ENCODE assay signal across 1 cellular context in the genomic region with DNA sequence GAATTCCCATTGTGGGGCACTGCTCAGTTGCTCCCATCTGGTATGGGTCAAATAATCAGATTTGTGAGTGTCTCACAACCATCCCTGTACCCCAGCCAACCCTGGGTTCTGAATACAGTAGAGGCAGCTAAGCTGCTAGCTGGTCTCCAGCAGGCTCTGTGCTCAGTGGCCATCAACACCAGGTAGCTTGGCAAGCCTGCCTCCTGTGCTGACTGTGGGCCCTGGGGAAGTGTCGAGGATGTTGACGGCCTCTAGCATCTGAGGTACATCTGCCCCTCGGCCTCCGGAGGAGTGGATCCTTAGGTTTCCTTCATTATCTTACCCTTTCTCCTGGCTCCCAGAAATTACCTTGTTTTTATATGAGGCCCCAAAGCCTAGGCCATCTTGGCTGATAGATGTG.
TF ChIP-seq lines count a peak whose summit lies in the region.

No MANE protein-coding gene starts in this region.

TF ChIP-seq in endothelial cell of umbilical vein, 7 proteins besides CTCF, POLR2A, EP300 and RAD21:
- TF ChIP-seq, protein P1, sequence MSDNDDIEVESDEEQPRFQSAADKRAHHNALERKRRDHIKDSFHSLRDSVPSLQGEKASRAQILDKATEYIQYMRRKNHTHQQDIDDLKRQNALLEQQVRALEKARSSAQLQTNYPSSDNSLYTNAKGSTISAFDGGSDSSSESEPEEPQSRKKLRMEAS (IDR thresholded peaks at IDR 0.05; ENCODE audit: insufficient read depth, insufficient read length), result no peak
- TF ChIP-seq GATA2 (IDR thresholded peaks at IDR 0.05; ENCODE audit: insufficient read depth, insufficient read length, low read depth, low read length) (no peak), JUN (IDR thresholded peaks at IDR 0.05; ENCODE audit: borderline replicate concordance, insufficient read depth, insufficient read length, low read depth) (no peak), POLR2AphosphoS5 (IDR thresholded peaks at IDR 0.05; ENCODE audit: insufficient read depth, low read depth, low read length) (no peak), MYC (IDR thresholded peaks at IDR 0.05; ENCODE audit: low read depth, low read length) (no peak), EZH2 (IDR thresholded peaks at IDR 0.05; ENCODE audit: borderline replicate concordance, low read depth, low read length, severe bottlenecking) (no peak), FOS (IDR thresholded peaks at IDR 0.05; ENCODE audit: borderline replicate concordance, insufficient read depth, low read length) (no peak)
